ENCODE assay signal across 1 cellular context in genomic region chr5:148659641-148660345, GRCh38.
TF ChIP-seq lines count a peak whose summit lies in the region.

No MANE protein-coding gene starts in this region.

TF ChIP-seq in K562, 482 proteins besides CTCF, POLR2A, EP300 and RAD21 (continued from another document):
- TF ChIP-seq MEIS2 (IDR thresholded peaks at IDR 0.05; ENCODE audit: partially characterized antibody) (peak; percentile 85), KAT2B (IDR thresholded peaks at IDR 0.05; ENCODE audit: low read depth, low read length) (no peak), KDM1A (IDR thresholded peaks at IDR 0.05) (peak; percentile 68), ZNF24 (IDR thresholded peaks at IDR 0.05) (no peak)
